10 cellular contexts compared by ENCODE assay signal in the genomic region with DNA sequence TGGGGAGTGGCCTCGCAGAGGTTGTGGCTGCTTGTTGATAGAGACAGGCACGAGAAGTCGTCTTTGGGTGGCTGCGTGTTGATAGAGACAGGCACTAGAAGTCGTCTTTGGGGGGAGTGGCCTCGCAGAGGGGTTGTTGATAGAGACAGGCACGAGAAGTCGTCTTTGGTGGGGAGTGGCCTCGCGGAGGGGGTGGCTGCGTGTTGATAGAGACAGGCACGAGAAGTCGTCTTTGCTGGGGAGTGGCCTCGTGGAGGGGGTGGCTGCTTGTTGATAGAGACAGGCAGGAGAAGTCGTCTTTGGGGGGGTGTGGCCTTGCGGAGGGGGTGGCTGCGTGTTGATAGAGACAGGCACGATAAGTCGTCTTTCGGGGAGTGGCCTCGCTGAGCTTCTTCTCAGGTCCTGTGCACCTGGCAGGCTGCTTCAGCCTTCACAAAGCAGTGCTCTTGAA.
A peak's percentile ranks its signal among the peaks of the same experiment; 100 is the strongest.
DNase-seq lines count a peak whose midpoint lies in the region; TF ChIP-seq lines count a peak whose summit lies in the region.
"Had no signal": no experiment of that assay in that cellular context is flagged by ENCODE, and none has a peak within 500 bp of the region (broad histone marks: within the 10 kb centered on the region; RNA-seq: fewer than 3 reads in every experiment).

No MANE protein-coding gene starts in this region.

- H3K36me3 Mint-ChIP-seq in endothelial cell (ENCODE audit: low read depth, unreplicated experiment) (peaks cover 24% of the 10 kb centered on the region), nephron progenitor cell (ENCODE audit: low read depth) (peaks cover 26% of the 10 kb centered on the region)

- CTCF ChIA-PET in BJ (lab: Yijun Ruan, JAX), result no interaction called here

- H3K27ac ChIP-seq in HUES48 (ENCODE audit: low read depth, low read length), result no peak overlapping the region

- DNase-seq in BJ (ENCODE audit: low read depth), result no peak
- DNase-seq in endothelial cell (ENCODE audit: low spot score), result no peak
- DNase-seq in nephron progenitor cell, result no peak
- DNase-seq in SW480 (ENCODE audit: low spot score), result no peak
- DNase-seq in NCI-H226, result no peak
- no peak for DNase-seq in GF-D8 (lab: John Stamatoyannopoulos, UW)
- no peak for DNase-seq in stimulated activated CD4-positive, alpha-beta T cell treated with anti-CD3 and anti-CD28 coated beads, Interleukin-4, amount 100 ng/mL, for 1 hour
- DNase-seq: SIG-M5; stimulated activated CD4-positive, alpha-beta T cell treated with anti-CD3 and anti-CD28 coated beads, Interleukin-4, amount 100 ng/mL, for 4 hours had no signal

- TF ChIP-seq CTCF in BJ (IDR thresholded peaks at IDR 0.05; ENCODE audit: insufficient read depth, low read depth, low read length) (no peak), endothelial cell (IDR thresholded peaks at IDR 0.05; ENCODE audit: unreplicated experiment) (no peak), nephron progenitor cell (IDR thresholded peaks at IDR 0.05) (no peak)

- peaks cover 4% of the 10 kb centered on the region for H3K9me3 Mint-ChIP-seq in endothelial cell (ENCODE audit: unreplicated experiment)
- peaks cover 33% of the 10 kb centered on the region for H3K9me3 Mint-ChIP-seq in nephron progenitor cell

- H3K27me3 Mint-ChIP-seq in endothelial cell (ENCODE audit: unreplicated experiment), result peaks cover 13% of the 10 kb centered on the region
- H3K27me3 Mint-ChIP-seq in nephron progenitor cell (ENCODE audit: low read depth, poor library complexity), result peaks cover 15% of the 10 kb centered on the region

- peaks cover 16% of the 10 kb centered on the region for H3K4me1 ChIP-seq in HUES48 (ENCODE audit: control insufficient read depth, insufficient read depth, low read length)

- H3K27ac Mint-ChIP-seq in endothelial cell (ENCODE audit: unreplicated experiment) (peak overlapping the region; percentile 9), nephron progenitor cell (peak overlapping the region; percentile 45)

- H3K4me1 Mint-ChIP-seq in endothelial cell (ENCODE audit: unreplicated experiment) (peaks cover 13% of the 10 kb centered on the region), nephron progenitor cell (peaks cover 43% of the 10 kb centered on the region)

- H3K4me3 ChIP-seq in BJ (ENCODE audit: low read depth, low read length) (peak overlapping the region; percentile 43), HUES48 (ENCODE audit: low read depth, low read length) (peak overlapping the region; percentile 58)

- H3K4me3 Mint-ChIP-seq in endothelial cell (ENCODE audit: unreplicated experiment) (peak overlapping the region; percentile 93), nephron progenitor cell (peak overlapping the region; percentile 85)

- H3K36me3 ChIP-seq in BJ (ENCODE audit: control insufficient read depth, insufficient read depth, low read length) (no peaks in the 10 kb centered on the region), HUES48 (ENCODE audit: control insufficient read depth, insufficient read depth, low read length) (no peaks in the 10 kb centered on the region)

- POLR2A ChIA-PET in BJ (lab: Charles Lee), result no interaction called here

- no peak overlapping the region for H3K9ac ChIP-seq in HUES48 (ENCODE audit: low read depth, low read length)

- H3K9me3 ChIP-seq in HUES48 (ENCODE audit: control insufficient read depth, insufficient read depth, low read length), result peaks cover 4% of the 10 kb centered on the region; the same call in 1 of the 2 replicates

- H3K27me3 ChIP-seq in BJ (ENCODE audit: control insufficient read depth, insufficient read depth, low read length), result no peaks in the 10 kb centered on the region
- no peaks in the 10 kb centered on the region for H3K27me3 ChIP-seq in HUES48 (ENCODE audit: control insufficient read depth, insufficient read depth, low read length)
